Comparison of ENCODE assay signal across 9 cellular contexts in the genomic region with DNA sequence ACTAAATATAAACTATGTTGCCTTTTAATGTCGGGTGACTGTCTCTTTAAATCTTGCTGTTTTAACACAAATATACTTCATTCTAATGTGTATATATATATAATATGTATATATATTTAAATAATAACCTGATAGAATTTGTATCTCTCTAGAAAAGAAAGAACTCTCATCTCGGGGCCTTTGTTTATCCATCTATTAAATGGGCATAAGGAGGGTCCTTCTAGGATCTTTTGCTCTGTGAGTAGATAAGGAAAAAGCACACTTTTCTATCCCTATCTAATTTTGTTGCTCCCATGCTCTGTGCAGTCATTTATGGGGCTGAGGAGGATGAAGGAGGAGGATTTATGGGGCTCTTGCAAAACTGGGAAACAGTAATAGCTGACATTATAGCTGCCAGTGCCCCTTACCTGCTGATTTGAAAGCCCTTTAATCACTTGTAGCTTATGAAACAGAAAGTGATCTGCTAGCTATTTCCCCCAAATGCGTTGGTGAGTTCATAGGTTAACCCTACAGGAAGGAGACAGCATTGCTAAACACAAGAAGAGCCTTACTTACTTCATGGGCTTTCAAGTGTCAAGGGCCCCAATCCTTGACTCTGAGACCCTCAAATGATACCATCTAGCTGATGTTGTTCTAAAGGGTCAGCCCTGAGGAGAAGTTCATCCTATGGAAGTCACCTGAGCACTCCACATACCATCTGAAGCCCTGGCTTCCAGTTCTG. TPM values are rescaled to one million over a fixed set of nuclear protein-coding genes. Genes with fewer than 3 reads are reported as not detected.
DNase-seq lines count a peak whose midpoint lies in the region; ATAC-seq and TF ChIP-seq lines count a peak whose summit lies in the region.
"Had no signal": no experiment of that assay in that cellular context is flagged by ENCODE, and none has a peak within 500 bp of the region (broad histone marks: within the 10 kb centered on the region; RNA-seq: fewer than 3 reads in every experiment).

No MANE protein-coding gene starts in this region.

- H3K4me3 ChIP-seq in Jurkat, Clone E6-1 (ENCODE audit: low read length) = no peak overlapping the region

- peak overlapping the region in 2 of 8 donors; percentile 16 to 76 for H3K4me3 Mint-ChIP-seq in naive B cell

- TF ChIP-seq POLR2A in erythroblast (IDR thresholded peaks at IDR 0.05; ENCODE audit: low read length) = no peak

- H3K9me3 Mint-ChIP-seq in naive B cell = no peaks in the 10 kb centered on the region

- DNase-seq in Jurkat, Clone E6-1 (ENCODE audit: low read depth, low spot score) = peak; percentile 72
- DNase-seq in naive B cell = peak; percentile 9
- DNase-seq in activated effector memory CD4-positive, alpha-beta T cell treated with Interleukin-2 at 50 U/mL for 16 hours = no peak
- DNase-seq in NCI-H524 treated with DMSO at 0.1 percent for 48 hours (lab: John Stamatoyannopoulos, UW) = no peak
- no peak for DNase-seq in erythroblast (lab: John Stamatoyannopoulos, UW)
- DNase-seq: PC-3 had no signal

- H3K36me3 Mint-ChIP-seq in naive B cell = no peaks in the 10 kb centered on the region

- H3K27ac Mint-ChIP-seq in naive B cell = no peak overlapping the region

- ATAC-seq in GM18907 (IDR thresholded peaks at IDR 0.05; ENCODE audit: unreplicated experiment) (peak; percentile 90), GM21825 (IDR thresholded peaks at IDR 0.05; ENCODE audit: unreplicated experiment) (peak; percentile 92), naive B cell (ENCODE audit: low read depth in 2 of 2) (peak; percentile 71 to 75)
- ATAC-seq: HCT116, PC-3 had no signal

- H3K4me1 Mint-ChIP-seq in naive B cell = peaks cover 3 to 5% (median 4%) of the 10 kb centered on the region in 3 donors

- peaks cover 11 to 28% (median 26%) of the 10 kb centered on the region in 3 donors for H3K27me3 Mint-ChIP-seq in naive B cell

RNA-seq across cellular contexts. Expression of a gene that starts 5.8 kb away (rescaled TPM):
- polyA plus RNA-seq in Jurkat, Clone E6-1 (2012; ENCODE audit: insufficient read depth, insufficient read length) = 3.1 TPM
- polyA plus RNA-seq in naive B cell (ENCODE audit: low read depth in 6 of 6) = 1 to 10 TPM in 5 of 6 donors, under 1 TPM in 1; 0.62 to 2.5 (median 1.6) TPM

Comparison
In these comparisons a context has a peak if more than half of its experiments do, and no peak if none do; other contexts are left out.
1. DNase-seq: peak in Jurkat, Clone E6-1 (single experiment) and naive B cell (single experiment); none in activated effector memory CD4-positive, alpha-beta T cell treated with Interleukin-2 at 50 U/mL for 16 hours (single experiment), NCI-H524 treated with DMSO at 0.1 percent for 48 hours (single experiment) and erythroblast (0 of 2).
2. Peak in every context shown above with its lines, with median percentiles within 50 percentile points of each other: ATAC-seq.